Comparison of ENCODE assay signal across 18 cellular contexts in the genomic region with DNA sequence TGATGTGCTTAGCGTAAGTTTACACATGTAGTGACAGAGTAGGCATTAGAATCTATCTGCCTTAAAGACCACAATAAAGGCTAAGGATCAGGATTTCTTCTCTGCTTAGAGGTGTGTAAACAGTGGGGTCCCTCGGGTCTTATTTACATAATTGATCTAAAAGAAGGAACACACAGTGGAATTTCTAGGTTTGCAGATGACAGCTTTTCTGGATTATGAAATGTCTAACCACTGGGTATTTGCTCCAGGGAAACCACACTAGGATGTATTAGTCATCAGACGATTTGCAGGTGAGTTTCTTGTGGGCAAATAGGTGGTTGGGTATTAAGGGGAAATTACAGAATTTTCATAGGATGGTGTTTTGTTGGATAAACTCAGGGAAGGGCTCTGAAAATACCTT. TPM values are rescaled to one million over a fixed set of nuclear protein-coding genes. Genes with fewer than 3 reads are reported as not detected.
A peak's percentile ranks its signal among the peaks of the same experiment; 100 is the strongest.
DNase-seq lines count a peak whose midpoint lies in the region; ATAC-seq and TF ChIP-seq lines count a peak whose summit lies in the region.
"Had no signal": no experiment of that assay in that cellular context is flagged by ENCODE, and none has a peak within 500 bp of the region (broad histone marks: within the 10 kb centered on the region; RNA-seq: fewer than 3 reads in every experiment).

No MANE protein-coding gene starts in this region.

- POLR2A ChIA-PET in WTC11 (lab: Charles Lee) = interaction anchor here (0.6 kb wide), 1 partner anchor 17 kb away, joined by 3 read pairs; no protein-coding TSS in a partner anchor

- no peak for TF ChIP-seq POLR2A in uterus (IDR thresholded peaks at IDR 0.05)

- ATAC-seq in WTC11 = no peak
- no peak for ATAC-seq in GM21360 (IDR thresholded peaks at IDR 0.05; ENCODE audit: unreplicated experiment)
- no peak for ATAC-seq in right cardiac atrium
- ATAC-seq in HG02840 (IDR thresholded peaks at IDR 0.05; ENCODE audit: low FRiP score, unreplicated experiment) = no peak

- no peak for TF ChIP-seq CTCF in WTC11 (IDR thresholded peaks at IDR 0.05)
- TF ChIP-seq CTCF in uterus (IDR thresholded peaks at IDR 0.05) = no peak

- intact Hi-C loops in right cardiac atrium (cut with DNase I) = no loop called here
- intact Hi-C loops in uterus (cut with DNase I; ENCODE audit: low total_unique reads) = no loop called here

- peaks cover 7% of the 10 kb centered on the region for H3K4me1 ChIP-seq in right cardiac atrium (ENCODE audit: control insufficient read depth, insufficient read depth, low read length)
- no peaks in the 10 kb centered on the region for H3K4me1 ChIP-seq in uterus

- CTCF ChIA-PET in WTC11 (lab: Charles Lee) = no interaction called here

- no peaks in the 10 kb centered on the region for H3K36me3 ChIP-seq in uterus

- H3K4me1 Mint-ChIP-seq in WTC11 = peaks cover 49% of the 10 kb centered on the region

- no peaks in the 10 kb centered on the region for H3K9me3 Mint-ChIP-seq in WTC11
- H3K9me3 Mint-ChIP-seq: CD4-positive, alpha-beta memory T cell had no signal

- no peaks in the 10 kb centered on the region for H3K27me3 ChIP-seq in right cardiac atrium (ENCODE audit: control insufficient read depth, insufficient read depth)
- H3K27me3 ChIP-seq in uterus = no peaks in the 10 kb centered on the region

- H3K36me3 Mint-ChIP-seq in WTC11 = peaks cover 24% of the 10 kb centered on the region

- no peak overlapping the region for H3K27ac Mint-ChIP-seq in WTC11
- H3K27ac Mint-ChIP-seq: B cell; CD4-positive, alpha-beta memory T cell had no signal

- H3K27ac ChIP-seq in right cardiac atrium (ENCODE audit: low read length) = no peak overlapping the region
- no peak overlapping the region for H3K27ac ChIP-seq in uterus

- DNase-seq in HuH-7 (ENCODE audit: low spot score) = peak; percentile 47
- peak; percentile 41 for DNase-seq in NCI-H226
- no peak for DNase-seq in WTC11 (ENCODE audit: low spot score)
- DNase-seq in kidney tubule cell (ENCODE audit: low spot score) = peak; percentile 81
- DNase-seq in right cardiac atrium = no peak
- DNase-seq in uterus = no peak
- DNase-seq: CD4-positive, alpha-beta memory T cell; DMS79 treated with DMSO at 0.1 percent for 48 hours; GDM1; H7; IMR-90; Kasumi-1; NCI-H1105; NCI-H1694 treated with DMSO at 0.1 percent for 48 hours; SHP77 treated with DMSO at 0.1 percent for 48 hours had no signal

- H3K9me3 ChIP-seq in right cardiac atrium (ENCODE audit: control insufficient read depth, low read length) (no peaks in the 10 kb centered on the region), uterus (no peaks in the 10 kb centered on the region)

- H3K27me3 Mint-ChIP-seq in WTC11 (ENCODE audit: low read depth) = no peaks in the 10 kb centered on the region
- H3K27me3 Mint-ChIP-seq: B cell; CD4-positive, alpha-beta memory T cell had no signal

- no peak overlapping the region for H3K4me3 Mint-ChIP-seq in WTC11
- H3K4me3 Mint-ChIP-seq: B cell; CD4-positive, alpha-beta memory T cell had no signal

- H3K4me3 ChIP-seq in right cardiac atrium (ENCODE audit: low read length) = no peak overlapping the region
- H3K4me3 ChIP-seq in uterus = no peak overlapping the region

- 57% methylated on average over 3 of the region's 3 CpGs for WGBS in right cardiac atrium

TF ChIP-seq in WTC11, 78 proteins besides CTCF, POLR2A, EP300 and RAD21:
- TF ChIP-seq GABPB1 (CRISPR knock-in tag; IDR thresholded peaks at IDR 0.05) (peak; percentile 46; the same call in 1 of the 2 replicates), ZNF281 (CRISPR knock-in tag; IDR thresholded peaks at IDR 0.05) (no peak)
- TF ChIP-seq, protein P1, sequence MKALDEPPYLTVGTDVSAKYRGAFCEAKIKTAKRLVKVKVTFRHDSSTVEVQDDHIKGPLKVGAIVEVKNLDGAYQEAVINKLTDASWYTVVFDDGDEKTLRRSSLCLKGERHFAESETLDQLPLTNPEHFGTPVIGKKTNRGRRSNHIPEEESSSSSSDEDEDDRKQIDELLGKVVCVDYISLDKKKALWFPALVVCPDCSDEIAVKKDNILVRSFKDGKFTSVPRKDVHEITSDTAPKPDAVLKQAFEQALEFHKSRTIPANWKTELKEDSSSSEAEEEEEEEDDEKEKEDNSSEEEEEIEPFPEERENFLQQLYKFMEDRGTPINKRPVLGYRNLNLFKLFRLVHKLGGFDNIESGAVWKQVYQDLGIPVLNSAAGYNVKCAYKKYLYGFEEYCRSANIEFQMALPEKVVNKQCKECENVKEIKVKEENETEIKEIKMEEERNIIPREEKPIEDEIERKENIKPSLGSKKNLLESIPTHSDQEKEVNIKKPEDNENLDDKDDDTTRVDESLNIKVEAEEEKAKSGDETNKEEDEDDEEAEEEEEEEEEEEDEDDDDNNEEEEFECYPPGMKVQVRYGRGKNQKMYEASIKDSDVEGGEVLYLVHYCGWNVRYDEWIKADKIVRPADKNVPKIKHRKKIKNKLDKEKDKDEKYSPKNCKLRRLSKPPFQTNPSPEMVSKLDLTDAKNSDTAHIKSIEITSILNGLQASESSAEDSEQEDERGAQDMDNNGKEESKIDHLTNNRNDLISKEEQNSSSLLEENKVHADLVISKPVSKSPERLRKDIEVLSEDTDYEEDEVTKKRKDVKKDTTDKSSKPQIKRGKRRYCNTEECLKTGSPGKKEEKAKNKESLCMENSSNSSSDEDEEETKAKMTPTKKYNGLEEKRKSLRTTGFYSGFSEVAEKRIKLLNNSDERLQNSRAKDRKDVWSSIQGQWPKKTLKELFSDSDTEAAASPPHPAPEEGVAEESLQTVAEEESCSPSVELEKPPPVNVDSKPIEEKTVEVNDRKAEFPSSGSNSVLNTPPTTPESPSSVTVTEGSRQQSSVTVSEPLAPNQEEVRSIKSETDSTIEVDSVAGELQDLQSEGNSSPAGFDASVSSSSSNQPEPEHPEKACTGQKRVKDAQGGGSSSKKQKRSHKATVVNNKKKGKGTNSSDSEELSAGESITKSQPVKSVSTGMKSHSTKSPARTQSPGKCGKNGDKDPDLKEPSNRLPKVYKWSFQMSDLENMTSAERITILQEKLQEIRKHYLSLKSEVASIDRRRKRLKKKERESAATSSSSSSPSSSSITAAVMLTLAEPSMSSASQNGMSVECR (CRISPR knock-in tag; IDR thresholded peaks at IDR 0.05; ENCODE audit: borderline replicate concordance) = no peak
- TF ChIP-seq, protein P2, sequence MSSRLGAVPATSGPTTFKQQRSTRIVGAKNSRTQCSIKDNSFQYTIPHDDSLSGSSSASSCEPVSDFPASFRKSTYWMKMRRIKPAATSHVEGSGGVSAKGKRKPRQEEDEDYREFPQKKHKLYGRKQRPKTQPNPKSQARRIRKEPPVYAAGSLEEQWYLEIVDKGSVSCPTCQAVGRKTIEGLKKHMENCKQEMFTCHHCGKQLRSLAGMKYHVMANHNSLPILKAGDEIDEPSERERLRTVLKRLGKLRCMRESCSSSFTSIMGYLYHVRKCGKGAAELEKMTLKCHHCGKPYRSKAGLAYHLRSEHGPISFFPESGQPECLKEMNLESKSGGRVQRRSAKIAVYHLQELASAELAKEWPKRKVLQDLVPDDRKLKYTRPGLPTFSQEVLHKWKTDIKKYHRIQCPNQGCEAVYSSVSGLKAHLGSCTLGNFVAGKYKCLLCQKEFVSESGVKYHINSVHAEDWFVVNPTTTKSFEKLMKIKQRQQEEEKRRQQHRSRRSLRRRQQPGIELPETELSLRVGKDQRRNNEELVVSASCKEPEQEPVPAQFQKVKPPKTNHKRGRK (CRISPR knock-in tag; IDR thresholded peaks at IDR 0.05; ENCODE audit: borderline replicate concordance) = no peak

RNA-seq across cellular contexts. Expression of gene LRRC8D, which starts 5.8 kb away (rescaled TPM):
- total RNA-seq in WTC11 (2021) (42.6 to 45.4 TPM (median 42.8 TPM) in 3 replicates), right cardiac atrium (1 to 10 TPM; 5.0 to 8.2 (median 7.2) TPM), uterus (10 to 100 TPM; 12.0 to 47.4 (median 17.8) TPM)
- polyA plus RNA-seq in right cardiac atrium = 3.6 TPM

Comparison
In these comparisons a context has a peak if more than half of its experiments do, and no peak if none do; other contexts are left out.
1. DNase-seq: peak in HuH-7 (single experiment), NCI-H226 (single experiment) and kidney tubule cell (single experiment); none in WTC11 (single experiment), right cardiac atrium (0 of 3) and uterus (0 of 2).